Comparison of ENCODE assay signal across 11 cellular contexts in genomic region chr10:89115876-89116627, GRCh38.
DNase-seq lines count a peak whose midpoint lies in the region; ATAC-seq, FAIRE-seq and TF ChIP-seq lines count a peak whose summit lies in the region.
"Had no signal": no experiment of that assay in that cellular context is flagged by ENCODE, and none has a peak within 500 bp of the region (broad histone marks: within the 10 kb centered on the region; RNA-seq: fewer than 3 reads in every experiment).

No MANE protein-coding gene starts in this region.

- H3K4me3 ChIP-seq in left ventricle myocardium inferior, result no peak overlapping the region
- no peak overlapping the region for H3K4me3 ChIP-seq in foreskin fibroblast (ENCODE audit: low read depth in 1 of 2, low read length in 2 of 2)

- H3K27ac ChIP-seq in left ventricle myocardium inferior (replicated peaks), result peak overlapping the region; percentile 54

- no peak for TF ChIP-seq CTCF in left ventricle myocardium inferior (IDR thresholded peaks at IDR 0.05; ENCODE audit: borderline replicate concordance)
- no peak for TF ChIP-seq CTCF in foreskin fibroblast (IDR thresholded peaks at IDR 0.05; ENCODE audit: low read depth, low read length)

- no peak for DNase-seq in left ventricle myocardium inferior
- no peak for DNase-seq in Right ventricle myocardium inferior (ENCODE audit: missing footprints)
- peak; percentile 13 for DNase-seq in SKM-1 (lab: John Stamatoyannopoulos, UW; ENCODE audit: unreplicated experiment)
- DNase-seq in foreskin fibroblast, result peak; percentile 76 to 83
- peak; percentile 34 for DNase-seq in urothelium cell line (ENCODE audit: low spot score)
- no peak for DNase-seq in NAMALWA (ENCODE audit: low spot score)
- no peak for DNase-seq in NCI-H2227 (lab: John Stamatoyannopoulos, UW; ENCODE audit: unreplicated experiment)
- DNase-seq: activated CD4-positive, alpha-beta T cell treated with anti-CD3 and anti-CD28 coated beads, Interleukin-2, amount 50 U/mL, for 48 hours; midbrain had no signal

- peaks cover 11% of the 10 kb centered on the region for H3K4me1 ChIP-seq in left ventricle myocardium inferior

- H3K9me3 ChIP-seq in left ventricle myocardium inferior (replicated peaks), result peaks cover 11% of the 10 kb centered on the region

- intact Hi-C loops in left ventricle myocardium inferior (cut with micrococcal nuclease), result no loop called here
- intact Hi-C loops in Right ventricle myocardium inferior (cut with DNase I), result no loop called here

- H3K27me3 ChIP-seq in left ventricle myocardium inferior (ENCODE audit: low read depth), result no peaks in the 10 kb centered on the region

- no peak for FAIRE-seq in urothelium cell line (lab: Jason Lieb, UNC)
- FAIRE-seq: frontal cortex had no signal

- ATAC-seq in Right ventricle myocardium inferior, result no peak
- no peak for ATAC-seq in HG02759 (IDR thresholded peaks at IDR 0.05; ENCODE audit: unreplicated experiment)

- H3K36me3 ChIP-seq in left ventricle myocardium inferior, result no peaks in the 10 kb centered on the region

Comparison
In these comparisons a context has a peak if more than half of its experiments do, and no peak if none do; other contexts are left out.
1. DNase-seq: peak in SKM-1 (single experiment), foreskin fibroblast (2 of 2) and urothelium cell line (single experiment); none in left ventricle myocardium inferior (single experiment), Right ventricle myocardium inferior (single experiment), NAMALWA (single experiment) and NCI-H2227 (single experiment).